ENCODE assay signal across 8 cellular contexts in the genomic region with DNA sequence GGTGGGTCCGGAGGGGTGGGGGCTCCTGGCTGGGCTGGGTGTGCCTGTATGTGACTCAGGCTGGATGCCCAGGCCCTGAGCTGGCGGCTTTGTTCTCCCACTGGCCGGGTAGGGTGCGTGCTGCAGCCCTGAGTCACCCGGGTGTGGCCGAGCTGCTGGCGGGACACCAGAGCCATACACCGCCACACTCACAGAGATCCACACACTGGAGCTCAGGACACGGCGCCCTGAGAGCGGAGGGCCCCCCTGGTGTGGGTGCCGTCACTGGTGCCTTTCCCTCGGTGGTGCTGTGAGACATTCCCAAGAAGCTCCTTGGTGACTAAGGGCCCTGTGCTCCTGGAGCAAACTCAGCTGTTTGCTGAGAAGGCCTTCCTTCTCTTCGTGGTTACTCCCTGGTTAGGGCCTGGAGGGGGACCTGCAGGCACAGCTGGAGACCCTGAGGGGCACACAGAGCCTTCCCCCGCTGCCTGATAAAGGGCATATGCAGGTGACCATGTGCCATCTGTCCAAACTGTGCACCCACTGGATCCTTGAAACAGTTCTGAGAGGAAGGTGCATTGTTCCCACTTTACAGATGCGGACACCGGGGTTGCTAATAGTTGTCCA. TPM values are rescaled to one million over a fixed set of nuclear protein-coding genes. Genes with fewer than 3 reads are reported as not detected.
A peak's percentile ranks its signal among the peaks of the same experiment; 100 is the strongest.
DNase-seq lines count a peak whose midpoint lies in the region; ATAC-seq and TF ChIP-seq lines count a peak whose summit lies in the region.

No MANE protein-coding gene starts in this region.

- H3K4me1 ChIP-seq in rectal smooth muscle tissue (ENCODE audit: control insufficient read depth, insufficient read depth, low read length), result peaks cover 12% of the 10 kb centered on the region

- TF ChIP-seq CTCF in fibroblast of villous mesenchyme (IDR thresholded peaks at IDR 0.05; ENCODE audit: insufficient read depth, low read depth, low read length), result no peak

- no peaks in the 10 kb centered on the region for H3K36me3 ChIP-seq in rectal smooth muscle tissue (ENCODE audit: control insufficient read depth, insufficient read depth, low read length)

- no peaks in the 10 kb centered on the region for H3K27me3 ChIP-seq in rectal smooth muscle tissue (ENCODE audit: control insufficient read depth, insufficient read depth, low read length)

- peak overlapping the region; percentile 79 for H3K27ac ChIP-seq in rectal smooth muscle tissue (ENCODE audit: low read depth, low read length)

- ATAC-seq in HG02759 (IDR thresholded peaks at IDR 0.05; ENCODE audit: unreplicated experiment) (no peak), HG03025 (IDR thresholded peaks at IDR 0.05; ENCODE audit: low FRiP score, unreplicated experiment) (no peak)

- in situ Hi-C loops in SK-MEL-5 (cut with HindIII; ENCODE audit: low pct_unique_long_range_greater_than_20kb, low sequenced_read_pairs), result no loop called here

- no peak overlapping the region for H3K4me3 ChIP-seq in fibroblast of villous mesenchyme (ENCODE audit: low read depth, low read length)
- H3K4me3 ChIP-seq in rectal smooth muscle tissue (ENCODE audit: low read length), result peak overlapping the region; percentile 15

- H3K9ac ChIP-seq in rectal smooth muscle tissue (ENCODE audit: low read length), result no peak overlapping the region

- DNase-seq in Daoy (ENCODE audit: low read depth), result peak; percentile 100
- DNase-seq in SK-MEL-5 (ENCODE audit: low read depth, low spot score), result peak; percentile 50
- DNase-seq in fibroblast of villous mesenchyme (ENCODE audit: low read depth), result peak; percentile 97
- DNase-seq in cortex of kidney (lab: John Stamatoyannopoulos, UW), result no peak
- DNase-seq in GM19240 (ENCODE audit: insufficient read length, low spot score), result no peak

RNA-seq across cellular contexts. Expression of gene KRT80, which starts 44.3 kb away (rescaled TPM):
- 4.4 and 5.5 TPM in 2 replicates for total RNA-seq in Daoy (2014; rRNA removed; shearing (Covaris generic))
- 0.11 TPM in 2 replicates for total RNA-seq in SK-MEL-5 (2014; rRNA removed; shearing (Covaris generic))
- polyA plus RNA-seq in SK-MEL-5 (2015; cell fraction: cytosol; rRNA removed), result 0.14 and 0.39 TPM in 2 replicates
- 0.83 and 1.2 TPM in 2 replicates for polyA plus RNA-seq in SK-MEL-5 (2015; cell fraction: nucleus; rRNA removed)
- total RNA-seq in fibroblast of villous mesenchyme, result 0.32 and 1.3 TPM in 2 replicates

Comparison
In these comparisons a context has a peak if more than half of its experiments do, and no peak if none do; other contexts are left out.
1. DNase-seq: peak in Daoy (single experiment), SK-MEL-5 (single experiment) and fibroblast of villous mesenchyme (single experiment); none in cortex of kidney (single experiment) and GM19240 (single experiment).